1 cellular context compared by ENCODE assay signal in the genomic region with DNA sequence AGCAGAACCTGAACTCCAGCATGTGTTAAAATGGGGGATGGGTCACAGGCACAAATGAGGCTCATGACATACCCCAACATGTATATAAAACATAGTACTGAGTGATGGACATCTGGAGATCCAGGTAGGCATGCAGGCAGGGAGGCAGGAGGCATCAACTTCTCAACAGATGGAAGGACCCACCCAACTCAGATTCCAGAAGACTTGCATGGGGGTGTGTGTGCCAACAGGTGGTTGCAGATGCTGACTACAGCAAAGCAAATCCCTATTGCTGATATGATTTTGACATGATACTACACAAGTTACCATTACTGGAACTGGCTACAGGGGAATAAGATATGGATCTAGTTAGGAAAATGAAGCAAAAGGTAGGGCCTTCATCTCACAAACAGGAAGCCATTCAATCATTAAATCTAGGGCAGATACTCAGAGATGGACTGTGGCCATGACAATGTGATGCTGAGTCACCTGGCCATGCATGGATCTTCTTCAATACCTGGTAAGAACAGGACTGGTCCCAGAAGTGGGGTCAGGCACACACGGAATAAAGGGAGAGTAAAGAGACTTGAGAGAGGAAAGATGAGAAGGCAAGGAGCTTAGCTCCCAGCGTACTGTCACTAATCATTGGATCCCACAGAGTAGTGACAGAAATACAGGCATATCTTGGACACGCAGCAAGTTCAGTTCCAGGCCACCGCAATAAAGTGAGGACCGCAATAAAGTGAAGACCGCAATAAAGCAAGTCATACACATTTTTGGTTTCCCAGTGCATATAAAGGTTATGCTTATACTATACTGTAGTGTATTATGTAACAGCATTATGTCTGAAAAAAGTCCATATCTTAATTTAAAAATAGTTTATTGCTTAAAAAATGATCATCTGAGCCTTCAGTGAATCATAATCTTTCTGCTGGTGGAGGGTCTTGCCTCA.
TF ChIP-seq lines count a peak whose summit lies in the region.

No MANE protein-coding gene starts in this region.

TF ChIP-seq in WTC11, 78 proteins besides CTCF, POLR2A, EP300 and RAD21 (continued from another document):
- TF ChIP-seq TEAD4 (CRISPR knock-in tag; IDR thresholded peaks at IDR 0.05) (no peak), TEAD1 (CRISPR knock-in tag; IDR thresholded peaks at IDR 0.05) (no peak), ZNF396 (CRISPR knock-in tag; IDR thresholded peaks at IDR 0.05; ENCODE audit: borderline replicate concordance) (no peak), SMAD4 (CRISPR knock-in tag; IDR thresholded peaks at IDR 0.05) (no peak), IRF2 (CRISPR knock-in tag; IDR thresholded peaks at IDR 0.05; ENCODE audit: borderline replicate concordance, low read depth) (no peak), ETV6 (CRISPR knock-in tag; IDR thresholded peaks at IDR 0.05) (no peak)
- TF ChIP-seq, protein P1, sequence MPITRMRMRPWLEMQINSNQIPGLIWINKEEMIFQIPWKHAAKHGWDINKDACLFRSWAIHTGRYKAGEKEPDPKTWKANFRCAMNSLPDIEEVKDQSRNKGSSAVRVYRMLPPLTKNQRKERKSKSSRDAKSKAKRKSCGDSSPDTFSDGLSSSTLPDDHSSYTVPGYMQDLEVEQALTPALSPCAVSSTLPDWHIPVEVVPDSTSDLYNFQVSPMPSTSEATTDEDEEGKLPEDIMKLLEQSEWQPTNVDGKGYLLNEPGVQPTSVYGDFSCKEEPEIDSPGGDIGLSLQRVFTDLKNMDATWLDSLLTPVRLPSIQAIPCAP (CRISPR knock-in tag; IDR thresholded peaks at IDR 0.05): no peak
- TF ChIP-seq, protein P2, sequence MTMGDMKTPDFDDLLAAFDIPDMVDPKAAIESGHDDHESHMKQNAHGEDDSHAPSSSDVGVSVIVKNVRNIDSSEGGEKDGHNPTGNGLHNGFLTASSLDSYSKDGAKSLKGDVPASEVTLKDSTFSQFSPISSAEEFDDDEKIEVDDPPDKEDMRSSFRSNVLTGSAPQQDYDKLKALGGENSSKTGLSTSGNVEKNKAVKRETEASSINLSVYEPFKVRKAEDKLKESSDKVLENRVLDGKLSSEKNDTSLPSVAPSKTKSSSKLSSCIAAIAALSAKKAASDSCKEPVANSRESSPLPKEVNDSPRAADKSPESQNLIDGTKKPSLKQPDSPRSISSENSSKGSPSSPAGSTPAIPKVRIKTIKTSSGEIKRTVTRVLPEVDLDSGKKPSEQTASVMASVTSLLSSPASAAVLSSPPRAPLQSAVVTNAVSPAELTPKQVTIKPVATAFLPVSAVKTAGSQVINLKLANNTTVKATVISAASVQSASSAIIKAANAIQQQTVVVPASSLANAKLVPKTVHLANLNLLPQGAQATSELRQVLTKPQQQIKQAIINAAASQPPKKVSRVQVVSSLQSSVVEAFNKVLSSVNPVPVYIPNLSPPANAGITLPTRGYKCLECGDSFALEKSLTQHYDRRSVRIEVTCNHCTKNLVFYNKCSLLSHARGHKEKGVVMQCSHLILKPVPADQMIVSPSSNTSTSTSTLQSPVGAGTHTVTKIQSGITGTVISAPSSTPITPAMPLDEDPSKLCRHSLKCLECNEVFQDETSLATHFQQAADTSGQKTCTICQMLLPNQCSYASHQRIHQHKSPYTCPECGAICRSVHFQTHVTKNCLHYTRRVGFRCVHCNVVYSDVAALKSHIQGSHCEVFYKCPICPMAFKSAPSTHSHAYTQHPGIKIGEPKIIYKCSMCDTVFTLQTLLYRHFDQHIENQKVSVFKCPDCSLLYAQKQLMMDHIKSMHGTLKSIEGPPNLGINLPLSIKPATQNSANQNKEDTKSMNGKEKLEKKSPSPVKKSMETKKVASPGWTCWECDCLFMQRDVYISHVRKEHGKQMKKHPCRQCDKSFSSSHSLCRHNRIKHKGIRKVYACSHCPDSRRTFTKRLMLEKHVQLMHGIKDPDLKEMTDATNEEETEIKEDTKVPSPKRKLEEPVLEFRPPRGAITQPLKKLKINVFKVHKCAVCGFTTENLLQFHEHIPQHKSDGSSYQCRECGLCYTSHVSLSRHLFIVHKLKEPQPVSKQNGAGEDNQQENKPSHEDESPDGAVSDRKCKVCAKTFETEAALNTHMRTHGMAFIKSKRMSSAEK (CRISPR knock-in tag; IDR thresholded peaks at IDR 0.05; ENCODE audit: borderline replicate concordance): no peak
- TF ChIP-seq, protein P3, sequence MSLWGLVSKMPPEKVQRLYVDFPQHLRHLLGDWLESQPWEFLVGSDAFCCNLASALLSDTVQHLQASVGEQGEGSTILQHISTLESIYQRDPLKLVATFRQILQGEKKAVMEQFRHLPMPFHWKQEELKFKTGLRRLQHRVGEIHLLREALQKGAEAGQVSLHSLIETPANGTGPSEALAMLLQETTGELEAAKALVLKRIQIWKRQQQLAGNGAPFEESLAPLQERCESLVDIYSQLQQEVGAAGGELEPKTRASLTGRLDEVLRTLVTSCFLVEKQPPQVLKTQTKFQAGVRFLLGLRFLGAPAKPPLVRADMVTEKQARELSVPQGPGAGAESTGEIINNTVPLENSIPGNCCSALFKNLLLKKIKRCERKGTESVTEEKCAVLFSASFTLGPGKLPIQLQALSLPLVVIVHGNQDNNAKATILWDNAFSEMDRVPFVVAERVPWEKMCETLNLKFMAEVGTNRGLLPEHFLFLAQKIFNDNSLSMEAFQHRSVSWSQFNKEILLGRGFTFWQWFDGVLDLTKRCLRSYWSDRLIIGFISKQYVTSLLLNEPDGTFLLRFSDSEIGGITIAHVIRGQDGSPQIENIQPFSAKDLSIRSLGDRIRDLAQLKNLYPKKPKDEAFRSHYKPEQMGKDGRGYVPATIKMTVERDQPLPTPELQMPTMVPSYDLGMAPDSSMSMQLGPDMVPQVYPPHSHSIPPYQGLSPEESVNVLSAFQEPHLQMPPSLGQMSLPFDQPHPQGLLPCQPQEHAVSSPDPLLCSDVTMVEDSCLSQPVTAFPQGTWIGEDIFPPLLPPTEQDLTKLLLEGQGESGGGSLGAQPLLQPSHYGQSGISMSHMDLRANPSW (CRISPR knock-in tag; conservative IDR thresholded peaks at IDR 0.05; ENCODE audit: low read depth): no peak
- TF ChIP-seq, protein P4, sequence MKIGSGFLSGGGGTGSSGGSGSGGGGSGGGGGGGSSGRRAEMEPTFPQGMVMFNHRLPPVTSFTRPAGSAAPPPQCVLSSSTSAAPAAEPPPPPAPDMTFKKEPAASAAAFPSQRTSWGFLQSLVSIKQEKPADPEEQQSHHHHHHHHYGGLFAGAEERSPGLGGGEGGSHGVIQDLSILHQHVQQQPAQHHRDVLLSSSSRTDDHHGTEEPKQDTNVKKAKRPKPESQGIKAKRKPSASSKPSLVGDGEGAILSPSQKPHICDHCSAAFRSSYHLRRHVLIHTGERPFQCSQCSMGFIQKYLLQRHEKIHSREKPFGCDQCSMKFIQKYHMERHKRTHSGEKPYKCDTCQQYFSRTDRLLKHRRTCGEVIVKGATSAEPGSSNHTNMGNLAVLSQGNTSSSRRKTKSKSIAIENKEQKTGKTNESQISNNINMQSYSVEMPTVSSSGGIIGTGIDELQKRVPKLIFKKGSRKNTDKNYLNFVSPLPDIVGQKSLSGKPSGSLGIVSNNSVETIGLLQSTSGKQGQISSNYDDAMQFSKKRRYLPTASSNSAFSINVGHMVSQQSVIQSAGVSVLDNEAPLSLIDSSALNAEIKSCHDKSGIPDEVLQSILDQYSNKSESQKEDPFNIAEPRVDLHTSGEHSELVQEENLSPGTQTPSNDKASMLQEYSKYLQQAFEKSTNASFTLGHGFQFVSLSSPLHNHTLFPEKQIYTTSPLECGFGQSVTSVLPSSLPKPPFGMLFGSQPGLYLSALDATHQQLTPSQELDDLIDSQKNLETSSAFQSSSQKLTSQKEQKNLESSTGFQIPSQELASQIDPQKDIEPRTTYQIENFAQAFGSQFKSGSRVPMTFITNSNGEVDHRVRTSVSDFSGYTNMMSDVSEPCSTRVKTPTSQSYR (CRISPR knock-in tag; IDR thresholded peaks at IDR 0.05): no peak
TF ChIP-seq in WTC11: peak in this region for 0.
